Comparison of ENCODE assay signal across 8 cellular contexts in the genomic region with DNA sequence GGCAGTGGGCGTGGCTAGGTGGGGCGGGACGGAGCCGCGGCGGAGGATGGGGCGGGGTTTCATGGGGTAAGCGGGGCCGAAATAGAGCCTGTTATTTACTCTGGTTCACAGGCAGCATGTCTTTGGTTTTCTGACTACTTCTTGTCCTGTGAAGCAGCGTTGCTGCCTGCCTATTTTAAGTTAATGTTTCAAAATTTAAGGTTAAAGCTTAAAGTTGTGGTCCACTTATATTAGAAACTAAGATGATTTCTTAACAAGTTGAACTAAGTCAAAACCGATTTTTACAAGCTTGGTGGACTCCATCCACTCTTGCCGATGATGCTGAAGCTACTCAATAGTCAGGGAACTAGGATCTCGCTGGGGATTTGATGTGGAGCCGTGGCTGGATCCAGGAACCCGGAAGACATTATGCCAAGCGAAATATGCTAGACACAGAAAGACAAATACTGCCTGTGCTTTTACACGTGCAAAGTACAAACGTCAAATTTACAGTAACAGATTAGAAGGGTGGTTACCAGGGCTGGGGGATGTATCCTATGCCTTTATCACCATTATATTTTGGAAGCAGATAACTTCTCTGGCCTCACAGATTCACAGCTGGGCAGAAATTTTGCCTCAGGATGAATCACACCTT. TPM values are rescaled to one million over a fixed set of nuclear protein-coding genes. Genes with fewer than 3 reads are reported as not detected.
DNase-seq lines count a peak whose midpoint lies in the region; ATAC-seq and TF ChIP-seq lines count a peak whose summit lies in the region.

No MANE protein-coding gene starts in this region.

- H3K27ac Mint-ChIP-seq in endothelial cell (ENCODE audit: unreplicated experiment): peak overlapping the region; percentile 64

- DNase-seq in DMS53 (lab: John Stamatoyannopoulos, UW) (peak; percentile 59), NCI-H774 (lab: John Stamatoyannopoulos, UW) (peak; percentile 32), endothelial cell (ENCODE audit: low spot score) (no peak), psoas muscle (no peak), GM19238 (ENCODE audit: insufficient read length, low spot score) (no peak), NCI-H2196 treated with DMSO at 0.1 percent for 48 hours (lab: John Stamatoyannopoulos, UW; ENCODE audit: unreplicated experiment) (no peak), NCI-H1694 treated with DMSO at 0.1 percent for 48 hours (lab: John Stamatoyannopoulos, UW) (no peak)

- peaks cover 18% of the 10 kb centered on the region for H3K27me3 Mint-ChIP-seq in endothelial cell (ENCODE audit: unreplicated experiment)

- peaks cover 17% of the 10 kb centered on the region for H3K4me1 ChIP-seq in psoas muscle

- H3K9me3 ChIP-seq in psoas muscle: peaks cover 4% of the 10 kb centered on the region

- H3K4me3 Mint-ChIP-seq in endothelial cell (ENCODE audit: unreplicated experiment): peak overlapping the region; percentile 99

- H3K4me1 Mint-ChIP-seq in endothelial cell (ENCODE audit: unreplicated experiment): peaks cover 12% of the 10 kb centered on the region

- H3K36me3 ChIP-seq in psoas muscle (ENCODE audit: insufficient read depth in 1 of 2, low read depth in 1 of 2): no peaks in the 10 kb centered on the region

- TF ChIP-seq CTCF in endothelial cell (IDR thresholded peaks at IDR 0.05; ENCODE audit: unreplicated experiment) (no peak), psoas muscle (IDR thresholded peaks at IDR 0.05) (no peak)

- intact Hi-C loops in psoas muscle (cut with DNase I): loop anchor here (2.0 to 5.0 kb wide), 2 partner anchors 31 to 47 kb away; partner anchors contain the start of gene ZNF836 (in 2 of the 2)

- H3K27ac ChIP-seq in psoas muscle: peak overlapping the region; percentile 93

- peaks cover 4% of the 10 kb centered on the region for H3K9me3 Mint-ChIP-seq in endothelial cell (ENCODE audit: unreplicated experiment)

- ATAC-seq in psoas muscle (no peak), HG02870 (IDR thresholded peaks at IDR 0.05; ENCODE audit: unreplicated experiment) (no peak)

- WGBS in psoas muscle, 3 donors: 5 to 11% (median 9%) methylated on average over 18 of the region's 18 CpGs

- H3K4me3 ChIP-seq in psoas muscle: peak overlapping the region; percentile 98

- peaks cover 48% of the 10 kb centered on the region for H3K36me3 Mint-ChIP-seq in endothelial cell (ENCODE audit: low read depth, unreplicated experiment)

- no peaks in the 10 kb centered on the region for H3K27me3 ChIP-seq in psoas muscle (ENCODE audit: insufficient read depth in 3 of 3, low read length in 2 of 3)

RNA-seq across cellular contexts. Expression of gene ZNF616, which starts 0.5 kb away (rescaled TPM):
- total RNA-seq in endothelial cell (ENCODE audit: unreplicated experiment) (18.5 TPM), psoas muscle (1 to 10 TPM; 1.8 to 6.2 (median 3.8) TPM)
- polyA plus RNA-seq in psoas muscle: 1 to 10 TPM; 1.5 to 4.8 (median 2.2) TPM

RNA-seq across cellular contexts. Expression of gene ZNF836, which starts 31.2 kb away (rescaled TPM):
- total RNA-seq in endothelial cell (ENCODE audit: unreplicated experiment): 15.4 TPM
- 1 to 10 TPM; 2.1 to 6.4 (median 3.9) TPM for total RNA-seq in psoas muscle
- polyA plus RNA-seq in psoas muscle: 1 to 10 TPM; 1.3 to 4.4 (median 1.8) TPM

RNA-seq across cellular contexts. Expression of gene ZNF841, which starts 44.6 kb away (rescaled TPM):
- 16.3 TPM for total RNA-seq in endothelial cell (ENCODE audit: unreplicated experiment)
- 1 to 10 TPM; 3.0 to 4.4 (median 3.2) TPM for total RNA-seq in psoas muscle
- 1 to 10 TPM; 1.2 to 4.3 (median 2.2) TPM for polyA plus RNA-seq in psoas muscle

RNA-seq across cellular contexts. Expression of gene PPP2R1A, which starts 49.7 kb away (rescaled TPM):
- total RNA-seq in endothelial cell (ENCODE audit: unreplicated experiment): 302 TPM
- 100 to 1,000 TPM; 182 to 340 (median 268) TPM for total RNA-seq in psoas muscle
- 100 to 1,000 TPM; 127 to 400 (median 139) TPM for polyA plus RNA-seq in psoas muscle

Comparison
In these comparisons a context has a peak if more than half of its experiments do, and no peak if none do; other contexts are left out.
1. DNase-seq: peak in DMS53 (single experiment) and NCI-H774 (single experiment); none in endothelial cell (single experiment), psoas muscle (0 of 2), GM19238 (single experiment), NCI-H2196 treated with DMSO at 0.1 percent for 48 hours (single experiment) and NCI-H1694 treated with DMSO at 0.1 percent for 48 hours (single experiment).